ENCODE assay signal across 8 cellular contexts in genomic region chr1:104780470-104781078, GRCh38.
A peak's percentile ranks its signal among the peaks of the same experiment; 100 is the strongest.
DNase-seq lines count a peak whose midpoint lies in the region; ATAC-seq and TF ChIP-seq lines count a peak whose summit lies in the region.

No MANE protein-coding gene starts in this region.

- TF ChIP-seq CTCF in AG04449 (IDR thresholded peaks at IDR 0.05; ENCODE audit: insufficient read depth, low read length, missing control alignments) (peak; percentile 52), neural crest cell (conservative IDR thresholded peaks at IDR 0.05) (peak; percentile 92)

- no peak overlapping the region for H3K4me3 ChIP-seq in AG04449 (ENCODE audit: low read depth, low read length)

- CTCF ChIA-PET in AG04449 (lab: Yijun Ruan, JAX), result interaction anchor here (1.2 to 3.0 kb wide), 4 partner anchors 16 to 1014 kb away, joined by 3 to 23 read pairs (median 12); no protein-coding TSS in a partner anchor

- no peak for DNase-seq in AG04449 (ENCODE audit: low read depth, low spot score)
- peak; percentile 71 for DNase-seq in NCI-H82 (lab: John Stamatoyannopoulos, UW)
- DNase-seq in dermis blood vessel endothelial cell, result peak; percentile 34
- DNase-seq in neural crest cell (ENCODE audit: low read depth, low spot score), result peak; percentile 23
- no peak for DNase-seq in stimulated activated effector memory CD8-positive, alpha-beta T cell treated with anti-CD3 and anti-CD28 coated beads, Interleukin-12 subunit alpha, Interleukin-12 subunit beta, amount 100 ng/mL, for 72 hours (ENCODE audit: low spot score in 2 of 2)

- POLR2A ChIA-PET in AG04449 (lab: Yijun Ruan, JAX), result no interaction called here

- no peak overlapping the region for H3K4me3 Mint-ChIP-seq in neural crest cell
- no peak overlapping the region for H3K4me3 Mint-ChIP-seq in stimulated activated effector memory CD8-positive, alpha-beta T cell treated with anti-CD3 and anti-CD28 coated beads, Interleukin-12 subunit alpha, Interleukin-12 subunit beta, amount 100 ng/mL, for 72 hours

- peak; percentile 59 for ATAC-seq in GM18498 (IDR thresholded peaks at IDR 0.05; ENCODE audit: unreplicated experiment)
- peak; percentile 62 for ATAC-seq in HG03378 (IDR thresholded peaks at IDR 0.05; ENCODE audit: unreplicated experiment)
- ATAC-seq in HG03039 (IDR thresholded peaks at IDR 0.05; ENCODE audit: unreplicated experiment), result no peak
- no peak for ATAC-seq in stimulated activated effector memory CD8-positive, alpha-beta T cell treated with anti-CD3 and anti-CD28 coated beads, Interleukin-12 subunit alpha, Interleukin-12 subunit beta, amount 100 ng/mL, for 72 hours

- no peaks in the 10 kb centered on the region for H3K4me1 Mint-ChIP-seq in neural crest cell
- H3K4me1 Mint-ChIP-seq in stimulated activated effector memory CD8-positive, alpha-beta T cell treated with anti-CD3 and anti-CD28 coated beads, Interleukin-12 subunit alpha, Interleukin-12 subunit beta, amount 100 ng/mL, for 72 hours, result no peaks in the 10 kb centered on the region

- H3K9me3 Mint-ChIP-seq in neural crest cell, result no peaks in the 10 kb centered on the region
- H3K9me3 Mint-ChIP-seq in stimulated activated effector memory CD8-positive, alpha-beta T cell treated with anti-CD3 and anti-CD28 coated beads, Interleukin-12 subunit alpha, Interleukin-12 subunit beta, amount 100 ng/mL, for 72 hours, result peaks cover 8% of the 10 kb centered on the region

- H3K36me3 Mint-ChIP-seq in neural crest cell (ENCODE audit: low read depth), result no peaks in the 10 kb centered on the region
- no peaks in the 10 kb centered on the region for H3K36me3 Mint-ChIP-seq in stimulated activated effector memory CD8-positive, alpha-beta T cell treated with anti-CD3 and anti-CD28 coated beads, Interleukin-12 subunit alpha, Interleukin-12 subunit beta, amount 100 ng/mL, for 72 hours

- peaks cover 3% of the 10 kb centered on the region for H3K27me3 Mint-ChIP-seq in neural crest cell (ENCODE audit: low read depth)

- no peak overlapping the region for H3K27ac Mint-ChIP-seq in neural crest cell (ENCODE audit: unreplicated experiment)
- no peak overlapping the region for H3K27ac Mint-ChIP-seq in stimulated activated effector memory CD8-positive, alpha-beta T cell treated with anti-CD3 and anti-CD28 coated beads, Interleukin-12 subunit alpha, Interleukin-12 subunit beta, amount 100 ng/mL, for 72 hours

Comparison
In these comparisons a context has a peak if more than half of its experiments do, and no peak if none do; other contexts are left out.
1. DNase-seq: peak in NCI-H82 (single experiment), dermis blood vessel endothelial cell (single experiment) and neural crest cell (single experiment); none in AG04449 (single experiment) and stimulated activated effector memory CD8-positive, alpha-beta T cell treated with anti-CD3 and anti-CD28 coated beads, Interleukin-12 subunit alpha, Interleukin-12 subunit beta, amount 100 ng/mL, for 72 hours (0 of 2).
2. ATAC-seq: peak in GM18498 (single experiment) and HG03378 (single experiment); none in HG03039 (single experiment) and stimulated activated effector memory CD8-positive, alpha-beta T cell treated with anti-CD3 and anti-CD28 coated beads, Interleukin-12 subunit alpha, Interleukin-12 subunit beta, amount 100 ng/mL, for 72 hours (single experiment).